ENCODE assay signal across 1 cellular context in genomic region chr14:61271552-61271951, GRCh38.
TF ChIP-seq lines count a peak whose summit lies in the region.

No MANE protein-coding gene starts in this region.

TF ChIP-seq in IMR-90, 13 proteins besides CTCF, POLR2A, EP300 and RAD21 (continued from another document):
- no peak for TF ChIP-seq BHLHE40 (IDR thresholded peaks at IDR 0.05; ENCODE audit: low read depth, low read length)
- TF ChIP-seq MXI1 (IDR thresholded peaks at IDR 0.05; ENCODE audit: borderline replicate concordance, low read depth, low read length) = no peak
- TF ChIP-seq USF2 (IDR thresholded peaks at IDR 0.05; ENCODE audit: low read depth, low read length) = no peak
- no peak for TF ChIP-seq CEBPB (IDR thresholded peaks at IDR 0.05; ENCODE audit: low read depth, low read length)
- TF ChIP-seq RFX5 (IDR thresholded peaks at IDR 0.05; ENCODE audit: low read depth, low read length) = no peak
- TF ChIP-seq MAFK (IDR thresholded peaks at IDR 0.05; ENCODE audit: low read depth, low read length) = no peak
TF ChIP-seq in IMR-90: peak in this region for 0.
